Comparison of ENCODE assay signal across 8 cellular contexts in the genomic region with DNA sequence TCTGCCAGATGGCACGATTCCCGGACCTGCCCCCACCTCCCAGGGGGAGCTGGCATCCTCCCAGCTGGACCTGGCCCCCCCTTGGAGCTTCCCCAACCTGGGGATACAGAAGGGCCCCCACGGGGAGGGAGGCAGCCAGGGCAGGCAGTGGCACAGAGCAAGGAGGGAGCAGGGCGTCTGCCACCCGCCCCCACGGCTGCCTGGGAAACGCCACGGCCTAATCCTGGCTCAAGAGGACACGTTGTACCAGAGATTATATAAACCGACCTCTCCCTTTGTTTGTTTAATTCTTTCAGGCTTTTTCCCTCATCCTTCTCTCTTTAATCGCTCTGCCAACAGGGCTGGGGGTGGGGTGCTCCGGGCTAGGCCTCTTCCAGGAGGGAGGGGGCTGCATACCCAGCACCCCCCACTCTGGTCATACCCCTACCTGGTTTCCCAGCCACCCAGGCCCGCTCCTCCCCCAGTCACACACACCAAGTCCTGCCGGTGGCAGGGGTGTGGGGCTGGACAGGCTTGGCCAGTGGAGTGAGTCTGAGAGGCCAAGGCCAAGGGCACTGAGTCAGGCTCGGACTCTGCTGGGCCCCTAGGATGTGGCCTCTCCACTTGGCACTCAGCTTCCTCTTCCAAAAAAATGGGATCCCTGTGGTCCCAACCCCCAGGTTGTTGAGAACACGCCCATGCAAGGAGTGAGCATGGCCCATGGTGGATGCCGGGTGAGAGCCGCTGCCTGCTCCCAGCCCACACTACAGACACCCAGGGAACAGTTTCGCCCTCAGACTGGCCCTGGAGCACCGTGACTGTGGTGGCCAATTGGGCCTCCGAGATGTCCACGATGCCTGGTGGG. TPM values are rescaled to one million over a fixed set of nuclear protein-coding genes. Genes with fewer than 3 reads are reported as not detected.
A peak's percentile ranks its signal among the peaks of the same experiment; 100 is the strongest.
DNase-seq lines count a peak whose midpoint lies in the region; ATAC-seq and TF ChIP-seq lines count a peak whose summit lies in the region.

No MANE protein-coding gene starts in this region.

- peak; percentile 86 for ATAC-seq in esophagus mucosa
- no peak for ATAC-seq in GM18858 (IDR thresholded peaks at IDR 0.05; ENCODE audit: unreplicated experiment)

- no peak for TF ChIP-seq CTCF in AG04450 (IDR thresholded peaks at IDR 0.05; ENCODE audit: low read depth, low read length)

- H3K4me3 ChIP-seq in AG04450 (ENCODE audit: low read depth, low read length): no peak overlapping the region

- POLR2A ChIA-PET in AG04450 (lab: Yijun Ruan, JAX): interaction anchor here (1.0 kb wide), 1 partner anchor 43 kb away, joined by 13 read pairs; no protein-coding TSS in a partner anchor

- no peaks in the 10 kb centered on the region for H3K27me3 ChIP-seq in AG04450 (ENCODE audit: control insufficient read depth, insufficient read depth, low read length)

- no peaks in the 10 kb centered on the region for H3K9me3 ChIP-seq in AG04450 (ENCODE audit: control insufficient read depth, insufficient read depth, low read length)

- H3K27ac ChIP-seq in AG04450 (ENCODE audit: low read depth, low read length): peak overlapping the region; percentile 70

- peak; percentile 18 for DNase-seq in AG04450 (ENCODE audit: low read depth, low spot score)
- DNase-seq in NCI-H345 treated with DMSO at 0.1 percent for 48 hours (lab: John Stamatoyannopoulos, UW; ENCODE audit: unreplicated experiment): peak; percentile 33
- DNase-seq in myocyte (ENCODE audit: low read depth): peak; percentile 35
- DNase-seq in effector CD8-positive, alpha-beta T cell (lab: John Stamatoyannopoulos, UW): no peak
- no peak for DNase-seq in activated CD4-positive, alpha-beta T cell treated with anti-CD3 and anti-CD28 coated beads, Interleukin-2, amount 50 U/mL, for 48 hours
- DNase-seq in stimulated activated CD4-positive, alpha-beta T cell treated with anti-CD3 and anti-CD28 coated beads, Interleukin-4, amount 100 ng/mL, for 4 hours: no peak

- CTCF ChIA-PET in AG04450 (lab: Charles Lee): interaction anchor here (0.8 to 1.9 kb wide), 4 partner anchors 32 to 136 kb away, joined by 3 to 11 read pairs (median 4); no protein-coding TSS in a partner anchor

RNA-seq across cellular contexts. Expression of gene NFIC, which starts 29.5 kb away (rescaled TPM):
- polyA plus RNA-seq in AG04450 (2011; rRNA removed): 3.9 and 7.7 TPM in 2 replicates
- 15.0 and 21.4 TPM in 2 replicates for polyA minus RNA-seq in AG04450 (2011; rRNA and poly(A)+ RNA removed)
- total RNA-seq in esophagus mucosa (68.2 TPM), myocyte (71.4 and 82.9 TPM in 2 replicates)
- polyA plus RNA-seq in myocyte (2012): 61.9 TPM

Comparison
In these comparisons a context has a peak if more than half of its experiments do, and no peak if none do; other contexts are left out.
1. DNase-seq: peak in AG04450 (single experiment), NCI-H345 treated with DMSO at 0.1 percent for 48 hours (single experiment) and myocyte (single experiment); none in effector CD8-positive, alpha-beta T cell (single experiment), activated CD4-positive, alpha-beta T cell treated with anti-CD3 and anti-CD28 coated beads, Interleukin-2, amount 50 U/mL, for 48 hours (0 of 2) and stimulated activated CD4-positive, alpha-beta T cell treated with anti-CD3 and anti-CD28 coated beads, Interleukin-4, amount 100 ng/mL, for 4 hours (0 of 2).